ENCODE assay signal across 27 cellular contexts in genomic region chr10:44704616-44705015, GRCh38.
"Had no signal": no experiment of that assay in that cellular context is flagged by ENCODE, and none has a peak within 500 bp of the region (broad histone marks: within the 10 kb centered on the region; RNA-seq: fewer than 3 reads in every experiment).

No MANE protein-coding gene starts in this region.

- ATAC-seq: heart left ventricle; left colon; left lung; lower lobe of right lung; mucosa of descending colon; natural killer cell treated with Interleukin-12 subunit alpha and Interleukin-12 subunit beta and Interleukin-15 and Interleukin-18, amount 100 ng/mL, for 72 hours; pancreas; right cardiac atrium; sciatic nerve; stimulated activated effector memory CD8-positive, alpha-beta T cell treated with anti-CD3 and anti-CD28 coated beads, Interleukin-12 subunit alpha, Interleukin-12 subunit beta, amount 100 ng/mL, for 72 hours; stimulated activated naive CD8-positive, alpha-beta T cell treated with anti-CD3 and anti-CD28 coated beads, Interleukin-15, amount 100 ng/mL, for 72 hours; upper lobe of right lung had no signal

- H3K27ac ChIP-seq: heart left ventricle, left lung, lower lobe of right lung, pancreas, prostate gland, spleen, testis, thyroid gland, transverse colon, upper lobe of right lung had no signal

- DNase-seq: heart left ventricle; hypothalamus; immature natural killer cell; kidney; left colon; left lung; lower lobe of right lung; midbrain; mucosa of descending colon; naive B cell; pancreas; posterior cingulate gyrus; retina; right cardiac atrium; small intestine; spleen; stimulated activated CD4-positive, alpha-beta T cell treated with anti-CD3 and anti-CD28 coated beads, Interleukin-4, amount 100 ng/mL, for 24 hours; stimulated activated naive CD4-positive, alpha-beta T cell treated with Interleukin-2 at 50 U/mL for 16 hours; stimulated activated naive CD8-positive, alpha-beta T cell treated with anti-CD3 and anti-CD28 coated beads, Interleukin-15, amount 100 ng/mL, for 72 hours; testis; thyroid gland; transverse colon; upper lobe of right lung had no signal

- H3K27me3 Mint-ChIP-seq: natural killer cell treated with Interleukin-12 subunit alpha and Interleukin-12 subunit beta and Interleukin-15 and Interleukin-18, amount 100 ng/mL, for 72 hours; stimulated activated naive CD8-positive, alpha-beta T cell treated with anti-CD3 and anti-CD28 coated beads, Interleukin-15, amount 100 ng/mL, for 72 hours had no signal

- H3K36me3 Mint-ChIP-seq: immature natural killer cell; stimulated activated effector memory CD8-positive, alpha-beta T cell treated with anti-CD3 and anti-CD28 coated beads, Interleukin-12 subunit alpha, Interleukin-12 subunit beta, amount 100 ng/mL, for 72 hours had no signal

- H3K4me1 Mint-ChIP-seq: immature natural killer cell; naive B cell; stimulated activated effector memory CD8-positive, alpha-beta T cell treated with anti-CD3 and anti-CD28 coated beads, Interleukin-12 subunit alpha, Interleukin-12 subunit beta, amount 100 ng/mL, for 72 hours; stimulated activated naive CD8-positive, alpha-beta T cell treated with anti-CD3 and anti-CD28 coated beads, Interleukin-15, amount 100 ng/mL, for 72 hours had no signal

- H3K27ac Mint-ChIP-seq: immature natural killer cell; natural killer cell treated with Interleukin-12 subunit alpha and Interleukin-12 subunit beta and Interleukin-15 and Interleukin-18, amount 100 ng/mL, for 72 hours; stimulated activated effector memory CD8-positive, alpha-beta T cell treated with anti-CD3 and anti-CD28 coated beads, Interleukin-12 subunit alpha, Interleukin-12 subunit beta, amount 100 ng/mL, for 72 hours; stimulated activated naive CD8-positive, alpha-beta T cell treated with anti-CD3 and anti-CD28 coated beads, Interleukin-15, amount 100 ng/mL, for 72 hours had no signal

- H3K4me3 Mint-ChIP-seq: immature natural killer cell; naive B cell; natural killer cell treated with Interleukin-12 subunit alpha and Interleukin-12 subunit beta and Interleukin-15 and Interleukin-18, amount 100 ng/mL, for 72 hours; stimulated activated effector memory CD8-positive, alpha-beta T cell treated with anti-CD3 and anti-CD28 coated beads, Interleukin-12 subunit alpha, Interleukin-12 subunit beta, amount 100 ng/mL, for 72 hours; stimulated activated naive CD8-positive, alpha-beta T cell treated with anti-CD3 and anti-CD28 coated beads, Interleukin-15, amount 100 ng/mL, for 72 hours had no signal

- H3K27me3 ChIP-seq: heart left ventricle, left lung, pancreas, spleen, testis, thyroid gland, transverse colon, upper lobe of right lung had no signal

- H3K4me1 ChIP-seq: heart left ventricle, left lung, lower lobe of right lung, pancreas, prostate gland, spleen, testis, thyroid gland, transverse colon, upper lobe of right lung had no signal

- H3K9me3 ChIP-seq: lower lobe of right lung, prostate gland, testis, thyroid gland, upper lobe of right lung had no signal

- H3K36me3 ChIP-seq: heart left ventricle, left lung, lower lobe of right lung, pancreas, prostate gland, spleen, thyroid gland, transverse colon, upper lobe of right lung had no signal

- H3K4me3 ChIP-seq: heart left ventricle, left lung, lower lobe of right lung, mucosa of descending colon, pancreas, prostate gland, spleen, testis, thyroid gland, transverse colon, upper lobe of right lung had no signal
